Comparison of ENCODE assay signal across 20 cellular contexts in the genomic region with DNA sequence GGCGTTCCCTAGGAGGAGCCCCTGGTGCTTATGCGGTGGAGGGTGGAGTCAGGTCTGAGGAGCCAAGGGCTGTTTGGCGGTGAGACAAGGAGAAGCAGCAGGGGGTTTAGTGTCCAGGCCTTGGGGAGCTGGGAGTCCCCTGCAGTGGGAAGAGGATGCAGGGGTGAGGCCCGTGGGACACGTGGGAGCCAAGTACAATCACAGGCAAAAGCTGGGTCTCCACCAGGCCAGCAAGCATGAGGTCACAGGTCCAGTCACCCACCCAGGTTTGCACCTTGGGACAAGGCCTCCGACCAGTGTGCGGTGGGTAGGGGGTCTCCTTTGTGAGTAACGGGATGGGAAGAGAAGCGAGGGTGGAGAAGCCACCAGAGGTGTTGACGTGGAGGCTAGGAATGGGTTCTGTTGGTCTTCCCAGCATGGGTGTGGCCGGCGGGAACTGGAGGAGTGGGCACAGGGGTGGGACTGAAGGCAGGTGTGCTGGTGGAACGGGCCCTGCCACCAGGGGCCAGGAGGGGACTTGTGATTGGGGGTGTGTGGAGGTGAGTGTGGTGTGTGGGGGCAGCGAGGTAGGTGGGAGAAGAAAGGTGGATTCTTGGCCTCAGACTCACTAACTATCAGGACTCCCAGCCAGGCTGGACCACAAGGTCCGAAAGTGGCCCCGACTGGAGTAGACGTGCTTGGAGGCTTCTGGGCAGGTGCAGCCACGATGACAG.
"Had no signal": no experiment of that assay in that cellular context is flagged by ENCODE, and none has a peak within 500 bp of the region (broad histone marks: within the 10 kb centered on the region; RNA-seq: fewer than 3 reads in every experiment).

No MANE protein-coding gene starts in this region.

- H3K27me3 ChIP-seq: MG63, SJCRH30 had no signal

- H3K4me1 ChIP-seq: SJCRH30 had no signal

- DNase-seq: Karpas-422, KG1, MG63, NCI-H1092, NCI-H1105 treated with DMSO at 0.1 percent for 48 hours, NCI-H1417 treated with DMSO at 0.1 percent for 48 hours, NCI-H146, NCI-H1694 treated with DMSO at 0.1 percent for 48 hours, NCI-H1930, NCI-H2081, NCI-H2107, NCI-H2227 treated with DMSO at 0.1 percent for 48 hours, NCI-H524 treated with DMSO at 0.1 percent for 48 hours, NCI-H69, NCI-H774, PC-3, SHP77 treated with DMSO at 0.1 percent for 48 hours, SJCRH30 had no signal

- H3K9me3 ChIP-seq: MG63, SJCRH30 had no signal

- H3K36me3 ChIP-seq: MG63 had no signal

- H3K27ac ChIP-seq: SJCRH30 had no signal

- H3K4me3 ChIP-seq: MG63, SJCRH30 had no signal

- ATAC-seq: Panc1, PC-3, Right ventricle myocardium inferior had no signal
